Comparison of ENCODE assay signal across 26 cellular contexts in genomic region chr6:155123520-155123919, GRCh38.
DNase-seq lines count a peak whose midpoint lies in the region; ATAC-seq and TF ChIP-seq lines count a peak whose summit lies in the region.
"Had no signal": no experiment of that assay in that cellular context is flagged by ENCODE, and none has a peak within 500 bp of the region (broad histone marks: within the 10 kb centered on the region; RNA-seq: fewer than 3 reads in every experiment).

No MANE protein-coding gene starts in this region.

- H2BK120ac ChIP-seq in IMR-90 (ENCODE audit: low read depth, low read length), result no peak overlapping the region
- H2BK120ac ChIP-seq in neuronal stem cell (ENCODE audit: low read depth, low read length), result no peak overlapping the region

- H3K9me3 ChIP-seq in IMR-90 (ENCODE audit: control insufficient read depth, insufficient read depth, low read length) (no peaks in the 10 kb centered on the region), neuronal stem cell (replicated peaks in 1 of 2; ENCODE audit: control insufficient read depth in 2 of 2, insufficient read depth in 1 of 2, low read depth in 1 of 2, low read length in 2 of 2) (no peaks in the 10 kb centered on the region), uterus (no peaks in the 10 kb centered on the region), colonic mucosa (no peaks in the 10 kb centered on the region), suprapubic skin (no peaks in the 10 kb centered on the region)
- H3K9me3 ChIP-seq: A549, SJCRH30 had no signal

- H3K4me2 ChIP-seq in IMR-90 (ENCODE audit: low read depth, low read length) (no peak overlapping the region), neuronal stem cell (ENCODE audit: insufficient read depth, low read length, poor library complexity, severe bottlenecking) (no peak overlapping the region)
- H3K4me2 ChIP-seq: A549, PC-9 had no signal

- POLR2A ChIA-PET in IMR-90 (lab: Charles Lee; ENCODE audit: unreplicated experiment), result no interaction called here

- H4K20me1 ChIP-seq in IMR-90 (ENCODE audit: insufficient read depth, low read length), result no peaks in the 10 kb centered on the region

- peaks cover 46% of the 10 kb centered on the region for H3K4me1 Mint-ChIP-seq in glutamatergic neuron (ENCODE audit: low read depth, unreplicated experiment)
- H3K4me1 Mint-ChIP-seq: CD4-positive, alpha-beta memory T cell had no signal

- H4K5ac ChIP-seq in IMR-90 (ENCODE audit: low read depth, low read length), result no peak overlapping the region

- WGBS in IMR-90 (ENCODE audit: extremely low coverage in 2 of 2, insufficient read length in 1 of 2), 2 experiments, result 94% methylated on average over 9 of the region's 11 CpGs; no CpG with 5 or more reads in 1 of the 2 experiments
- no CpG with 5 or more reads among the region's 11 CpGs for WGBS in neuronal stem cell (ENCODE audit: extremely low coverage in 2 of 2, insufficient read length in 2 of 2, insufficient replicate concordance in 1 of 2), 2 donors
- 97% methylated on average over 11 of the region's 11 CpGs for WGBS in suprapubic skin

- no peaks in the 10 kb centered on the region for H3K27me3 ChIP-seq in IMR-90 (ENCODE audit: control insufficient read depth, insufficient read depth, low read length)
- no peaks in the 10 kb centered on the region for H3K27me3 ChIP-seq in neuronal stem cell (ENCODE audit: control insufficient read depth in 3 of 3, insufficient read depth in 3 of 3, low read depth in 1 of 3, low read length in 3 of 3)
- no peaks in the 10 kb centered on the region for H3K27me3 ChIP-seq in uterus
- H3K27me3 ChIP-seq in colonic mucosa, result no peaks in the 10 kb centered on the region
- no peaks in the 10 kb centered on the region for H3K27me3 ChIP-seq in suprapubic skin
- H3K27me3 ChIP-seq: SJCRH30 had no signal

- no peak for TF ChIP-seq EP300 in suprapubic skin (IDR thresholded peaks at IDR 0.05)

- H3K9me3 Mint-ChIP-seq in glutamatergic neuron (ENCODE audit: unreplicated experiment), result peaks cover 17% of the 10 kb centered on the region
- H3K9me3 Mint-ChIP-seq: CD4-positive, alpha-beta memory T cell had no signal

- no TSS peak for BruUV-seq in IMR-90 (replicated peaks; lab: Mats Ljungman, UMichigan)

- intact Hi-C loops in IMR-90 (cut with micrococcal nuclease), result no loop called here
- intact Hi-C loops in uterus (cut with DNase I; ENCODE audit: low total_unique reads), result no loop called here
- intact Hi-C loops in colonic mucosa (cut with DNase I), result no loop called here

- H3K56ac ChIP-seq in IMR-90 (ENCODE audit: extremely low read depth, insufficient read depth, low read length), result no peak overlapping the region

- no peak overlapping the region for H3K4me3 ChIP-seq in IMR-90 (ENCODE audit: insufficient read depth, low read depth, low read length)
- peak overlapping the region in 1 of 2 donors; percentile 44 for H3K4me3 ChIP-seq in neuronal stem cell (ENCODE audit: low read length in 2 of 2)
- no peak overlapping the region for H3K4me3 ChIP-seq in uterus
- H3K4me3 ChIP-seq in colonic mucosa, result no peak overlapping the region
- no peak overlapping the region for H3K4me3 ChIP-seq in suprapubic skin
- H3K4me3 ChIP-seq: A549, PC-9, SJCRH30 had no signal

- in situ Hi-C loops in IMR-90 (cut with MboI; ENCODE audit: low sequenced_read_pairs), result no loop called here

- H3K27me3 Mint-ChIP-seq in glutamatergic neuron (ENCODE audit: unreplicated experiment), result peaks cover 5% of the 10 kb centered on the region

- H3K27ac Mint-ChIP-seq in glutamatergic neuron (ENCODE audit: unreplicated experiment), result peak overlapping the region; percentile 56
- H3K27ac Mint-ChIP-seq: CD4-positive, alpha-beta memory T cell had no signal

- H3K9me1 ChIP-seq in IMR-90 (ENCODE audit: insufficient read depth, low read length), result peaks cover 8% of the 10 kb centered on the region

- H3K14ac ChIP-seq in IMR-90 (replicated peaks; ENCODE audit: low read depth, low read length), result no peak overlapping the region
- no peak overlapping the region for H3K14ac ChIP-seq in neuronal stem cell (ENCODE audit: low read length)

- H3K23ac ChIP-seq in IMR-90 (ENCODE audit: low read depth, low read length), result no peak overlapping the region
- H3K23ac ChIP-seq in neuronal stem cell (ENCODE audit: low read depth, low read length, poor library complexity), result no peak overlapping the region

- H3K36me3 Mint-ChIP-seq in glutamatergic neuron (ENCODE audit: unreplicated experiment), result no peaks in the 10 kb centered on the region
- H3K36me3 Mint-ChIP-seq: CD4-positive, alpha-beta memory T cell had no signal

- H2BK15ac ChIP-seq in IMR-90 (ENCODE audit: low read depth, low read length) (no peak overlapping the region), neuronal stem cell (ENCODE audit: low read length) (no peak overlapping the region)

- no peak for TF ChIP-seq RAD21 in IMR-90 (IDR thresholded peaks at IDR 0.05; ENCODE audit: low read length)

- TF ChIP-seq POLR2A in IMR-90 (IDR thresholded peaks at IDR 0.05; ENCODE audit: low read depth, low read length) (no peak), uterus (IDR thresholded peaks at IDR 0.05) (no peak), suprapubic skin (IDR thresholded peaks at IDR 0.05) (no peak)

- peak overlapping the region; percentile 60 for H3K4me3 Mint-ChIP-seq in glutamatergic neuron (ENCODE audit: unreplicated experiment)
- H3K4me3 Mint-ChIP-seq: CD4-positive, alpha-beta memory T cell had no signal

- H2BK12ac ChIP-seq in neuronal stem cell (ENCODE audit: low read length), result no peak overlapping the region

- no peak overlapping the region for H2AK9ac ChIP-seq in IMR-90 (replicated peaks; ENCODE audit: low read depth, low read length, poor library complexity)

- TF ChIP-seq CTCF in IMR-90 (conservative IDR thresholded peaks at IDR 0.05; ENCODE audit: low read depth, low read length), result no peak
- TF ChIP-seq CTCF in glutamatergic neuron (IDR thresholded peaks at IDR 0.05; ENCODE audit: partially characterized antibody, unreplicated experiment), result no peak
- TF ChIP-seq CTCF in uterus (IDR thresholded peaks at IDR 0.05), result no peak
- no peak for TF ChIP-seq CTCF in colonic mucosa (IDR thresholded peaks at IDR 0.05)
- no peak for TF ChIP-seq CTCF in suprapubic skin (IDR thresholded peaks at IDR 0.05)

- H3K79me1 ChIP-seq in IMR-90 (ENCODE audit: low read depth in 1 of 2, low read length in 2 of 2) (peaks cover 0 to 4% of the 10 kb centered on the region in 2 experiments; a peak in 1 of 4 replicates), neuronal stem cell (ENCODE audit: low read depth, low read length) (no peaks in the 10 kb centered on the region)

- dilution Hi-C loops in IMR-90 (cut with HindIII; ENCODE audit: low sequenced_read_pairs, unreplicated experiment), result no loop called here

- H3K9ac ChIP-seq in IMR-90 (ENCODE audit: low read depth, low read length) (no peak overlapping the region), neuronal stem cell (ENCODE audit: low read depth, low read length, poor library complexity) (no peak overlapping the region), colonic mucosa (ENCODE audit: low read depth in 2 of 2, low read length in 2 of 2) (no peak overlapping the region)

- H3K36me3 ChIP-seq in IMR-90 (ENCODE audit: control insufficient read depth, insufficient read depth, low read length) (no peaks in the 10 kb centered on the region), neuronal stem cell (replicated peaks in 1 of 2; ENCODE audit: control insufficient read depth in 2 of 2, insufficient read depth in 2 of 2, low read length in 2 of 2) (peaks cover 0 to 34% of the 10 kb centered on the region in 2 donors), uterus (no peaks in the 10 kb centered on the region), colonic mucosa (no peaks in the 10 kb centered on the region), suprapubic skin (no peaks in the 10 kb centered on the region)
- H3K36me3 ChIP-seq: SJCRH30 had no signal

- H4K8ac ChIP-seq in IMR-90 (ENCODE audit: low read depth in 2 of 2, low read length in 2 of 2) (no peak overlapping the region), neuronal stem cell (ENCODE audit: low read depth, low read length) (no peak overlapping the region)

- H2AK5ac ChIP-seq in IMR-90 (ENCODE audit: low read depth, low read length), result no peak overlapping the region
- no peak overlapping the region for H2AK5ac ChIP-seq in neuronal stem cell (ENCODE audit: low read depth, low read length)

- no peak for DNase-seq in IMR-90
- DNase-seq in astrocyte of the hippocampus (ENCODE audit: low read depth, low spot score), result peak; percentile 37
- no peak for DNase-seq in glutamatergic neuron
- DNase-seq in neuronal stem cell (ENCODE audit: low spot score), result no peak
- no peak for DNase-seq in uterus
- DNase-seq in colonic mucosa, result no peak
- DNase-seq in suprapubic skin (ENCODE audit: low spot score in 2 of 2), result no peak
- DNase-seq: C1 segment of cervical spinal cord; CD4-positive, alpha-beta memory T cell; COR-L47; GF-D8; GOT3; KBM-7; NCI-H1105 treated with DMSO at 0.1 percent for 48 hours; NCI-H146; NCI-H2029; NCI-H446; NCI-H524 treated with DMSO at 0.1 percent for 48 hours; NCI-H82; NK-92 treated with Interleukin-12 subunit alpha and Interleukin-12 subunit beta, amount 100 ng/mL, for 24 hours; PC-9; SJCRH30 had no signal

- H3K27ac ChIP-seq in IMR-90 (ENCODE audit: insufficient read depth, low read length) (no peak overlapping the region), neuronal stem cell (replicated peaks; ENCODE audit: low read length) (peak overlapping the region; percentile 36), uterus (no peak overlapping the region), colonic mucosa (no peak overlapping the region), suprapubic skin (no peak overlapping the region)
- H3K27ac ChIP-seq: A549, PC-9, SJCRH30 had no signal

- H2AFZ ChIP-seq in IMR-90 (replicated peaks; ENCODE audit: low read length, poor library complexity) (peak overlapping the region; percentile 33), neuronal stem cell (ENCODE audit: low read length) (peak overlapping the region; percentile 21)
- H2AFZ ChIP-seq: PC-9 had no signal

- no peak overlapping the region for H3K18ac ChIP-seq in IMR-90 (ENCODE audit: low read depth, low read length)
- H3K18ac ChIP-seq in neuronal stem cell (ENCODE audit: low read length), result peak overlapping the region; percentile 30

- no peak overlapping the region for H3K4ac ChIP-seq in IMR-90 (ENCODE audit: low read depth, low read length)
- no peak overlapping the region for H3K4ac ChIP-seq in neuronal stem cell (ENCODE audit: low read length)

- H3K4me1 ChIP-seq in IMR-90 (ENCODE audit: control insufficient read depth, insufficient read depth, low read length) (peaks cover 13% of the 10 kb centered on the region), neuronal stem cell (ENCODE audit: control insufficient read depth in 2 of 2, insufficient read depth in 1 of 2, low read depth in 1 of 2, low read length in 2 of 2) (peaks cover 25 to 43% of the 10 kb centered on the region in 2 donors), uterus (no peaks in the 10 kb centered on the region), colonic mucosa (no peaks in the 10 kb centered on the region), suprapubic skin (no peaks in the 10 kb centered on the region)

- H2BK5ac ChIP-seq in IMR-90 (ENCODE audit: low read depth, low read length, poor library complexity, severe bottlenecking), result no peak overlapping the region
- no peak overlapping the region for H2BK5ac ChIP-seq in neuronal stem cell (ENCODE audit: low read length)

- ATAC-seq in IMR-90 (ENCODE audit: low read depth), result no peak
- ATAC-seq in HG02588 (IDR thresholded peaks at IDR 0.05; ENCODE audit: unreplicated experiment), result no peak
- ATAC-seq: A549, Right ventricle myocardium inferior, SK-N-SH treated with all-trans-retinoic acid at 6 μM for 48 hours had no signal

- H4K91ac ChIP-seq in IMR-90 (ENCODE audit: insufficient read depth, low read depth, low read length) (no peak overlapping the region; the same call in 1 of the 2 replicates), neuronal stem cell (ENCODE audit: low read depth, low read length, poor library complexity) (no peak overlapping the region)

- CTCF ChIA-PET in IMR-90 (lab: Yijun Ruan, JAX), result interaction anchor here (0.6 kb wide), 1 partner anchor 191 kb away, joined by 3 read pairs; no protein-coding TSS in a partner anchor

- no peak overlapping the region for H2BK20ac ChIP-seq in IMR-90 (ENCODE audit: low read depth, low read length)
